ENCODE assay signal across 8 cellular contexts in genomic region chr2:235050992-235051351, GRCh38.
DNase-seq lines count a peak whose midpoint lies in the region; ATAC-seq and TF ChIP-seq lines count a peak whose summit lies in the region.

No MANE protein-coding gene starts in this region.

- H3K9me3 ChIP-seq in Karpas-422 (ENCODE audit: low read length) (no peaks in the 10 kb centered on the region), esophagus muscularis mucosa (no peaks in the 10 kb centered on the region), mucosa of descending colon (no peaks in the 10 kb centered on the region)

- no peak overlapping the region for H2AFZ ChIP-seq in Karpas-422 (ENCODE audit: low read length)

- H4K20me1 ChIP-seq in Karpas-422 (ENCODE audit: insufficient read depth, low read depth, low read length): no peaks in the 10 kb centered on the region

- DNase-seq in AG20443 (ENCODE audit: low spot score) (peak; percentile 95), Karpas-422 (peak; percentile 75), RPMI8226 (peak; percentile 85), esophagus muscularis mucosa (ENCODE audit: extremely low spot score) (peak; percentile 94), mucosa of descending colon (peak; percentile 87 to 95 (median 88))

- no peak for TF ChIP-seq EP300 in esophagus muscularis mucosa (IDR thresholded peaks at IDR 0.05)

- 2% methylated on average over 6 of the region's 6 CpGs for WGBS in esophagus muscularis mucosa

- no peak overlapping the region for H3K9ac ChIP-seq in Karpas-422 (ENCODE audit: low read length)

- H3K27ac ChIP-seq in Karpas-422 (ENCODE audit: low read length): no peak overlapping the region
- peak overlapping the region; percentile 58 to 73 (median 64) for H3K27ac ChIP-seq in esophagus muscularis mucosa (replicated peaks in 1 of 4)

- H3K4me1 ChIP-seq in Karpas-422 (ENCODE audit: low read length): no peaks in the 10 kb centered on the region
- peaks cover 19 to 39% (median 34%) of the 10 kb centered on the region in 4 donors for H3K4me1 ChIP-seq in esophagus muscularis mucosa
- H3K4me1 ChIP-seq in mucosa of descending colon (ENCODE audit: low read depth): peaks cover 20% of the 10 kb centered on the region

- no peak for TF ChIP-seq POLR2A in esophagus muscularis mucosa (IDR thresholded peaks at IDR 0.05; ENCODE audit: low read depth)

- no peak overlapping the region for H3K4me2 ChIP-seq in Karpas-422 (ENCODE audit: low read depth, low read length, poor library complexity, severe bottlenecking)

- TF ChIP-seq CTCF in esophagus muscularis mucosa (IDR thresholded peaks at IDR 0.05): peak in 1 of 3 experiments; percentile 5
- TF ChIP-seq CTCF in mucosa of descending colon (IDR thresholded peaks at IDR 0.05): no peak

- H3K79me2 ChIP-seq in Karpas-422 (ENCODE audit: low read length): no peaks in the 10 kb centered on the region

- ATAC-seq in mucosa of descending colon (peak; percentile 80), GM19455 (IDR thresholded peaks at IDR 0.05; ENCODE audit: unreplicated experiment) (no peak), HG03521 (IDR thresholded peaks at IDR 0.05; ENCODE audit: unreplicated experiment) (no peak), GM18868 (IDR thresholded peaks at IDR 0.05; ENCODE audit: unreplicated experiment) (no peak)

- H3K27me3 ChIP-seq in Karpas-422 (ENCODE audit: low read length) (no peaks in the 10 kb centered on the region), esophagus muscularis mucosa (no peaks in the 10 kb centered on the region)

- intact Hi-C loops in esophagus muscularis mucosa (cut with DNase I): loop anchor here (2.0 to 10.0 kb wide), 2 partner anchors 100 to 166 kb away; no protein-coding TSS in a partner anchor
- intact Hi-C loops in mucosa of descending colon (cut with DNase I, micrococcal nuclease): loop anchor here in 1 of 2 donors (10.0 kb wide), 1 partner anchor 96 kb away; the partner anchor contains the start of gene SH3BP4

- H3K9me2 ChIP-seq in Karpas-422 (replicated peaks; ENCODE audit: insufficient read depth, low read length): no peaks in the 10 kb centered on the region

- H3K36me3 ChIP-seq in Karpas-422 (ENCODE audit: insufficient read depth, low read length): no peaks in the 10 kb centered on the region
- peaks cover 8 to 42% (median 29%) of the 10 kb centered on the region in 4 donors for H3K36me3 ChIP-seq in esophagus muscularis mucosa
- H3K36me3 ChIP-seq in mucosa of descending colon (ENCODE audit: low read depth): no peaks in the 10 kb centered on the region

- no peak overlapping the region for H3K4me3 ChIP-seq in Karpas-422 (ENCODE audit: low read length)
- peak overlapping the region in 1 of 4 donors; percentile 7 for H3K4me3 ChIP-seq in esophagus muscularis mucosa
- no peak overlapping the region for H3K4me3 ChIP-seq in mucosa of descending colon
